ENCODE assay signal across 10 cellular contexts in the genomic region with DNA sequence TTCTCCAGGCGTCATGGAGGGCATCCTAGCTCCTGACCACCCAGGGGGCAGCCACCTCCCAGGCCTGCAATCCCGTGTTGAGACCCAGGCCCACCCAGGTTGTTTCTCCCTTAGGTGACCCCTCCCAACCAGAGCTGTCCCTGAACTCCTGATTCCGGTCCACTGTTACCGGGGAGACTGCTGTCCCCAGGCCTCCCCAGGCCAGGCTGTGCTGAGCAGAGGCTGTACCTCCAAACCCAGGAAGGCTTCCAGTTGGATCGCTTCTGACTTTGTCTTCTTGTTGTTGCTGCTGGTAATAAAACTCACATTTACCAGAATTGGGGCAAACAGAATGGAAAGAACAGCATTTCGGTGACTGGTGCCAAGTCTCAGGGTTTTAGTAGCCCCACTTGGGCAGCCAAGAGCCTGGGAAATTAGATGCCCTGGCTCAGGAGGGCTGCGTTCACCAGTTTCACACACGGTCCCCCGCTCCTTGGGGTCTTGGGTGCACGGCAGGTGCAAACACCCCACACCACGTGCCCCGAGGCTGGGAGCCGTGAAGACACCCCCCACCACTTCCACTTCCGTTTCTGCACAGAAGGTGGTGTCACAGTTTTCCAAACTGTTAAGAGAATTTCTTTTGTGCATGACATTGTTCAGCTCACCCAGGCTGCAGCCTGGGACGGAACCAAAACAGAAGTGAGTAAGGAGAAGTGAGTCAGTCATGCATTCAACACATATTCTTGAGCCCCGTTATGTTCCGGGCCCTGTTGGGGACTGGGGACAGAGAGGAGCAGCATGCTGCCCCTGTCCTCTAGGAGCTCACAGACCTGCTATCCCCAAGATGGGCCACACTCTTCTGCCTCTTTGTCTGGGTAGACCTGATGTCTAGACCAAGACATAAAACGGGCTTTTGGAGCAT. TPM values are rescaled to one million over a fixed set of nuclear protein-coding genes. Genes with fewer than 3 reads are reported as not detected.
DNase-seq lines count a peak whose midpoint lies in the region; ATAC-seq and TF ChIP-seq lines count a peak whose summit lies in the region.
"Had no signal": no experiment of that assay in that cellular context is flagged by ENCODE, and none has a peak within 500 bp of the region (broad histone marks: within the 10 kb centered on the region; RNA-seq: fewer than 3 reads in every experiment).

No MANE protein-coding gene starts in this region.

- no peaks in the 10 kb centered on the region for H3K9me3 Mint-ChIP-seq in activated CD8-positive, alpha-beta memory T cell treated with anti-CD3 and anti-CD28 coated beads, Interleukin-2, amount 10 ng/mL, durations not matched to agents 7 days and 5 days (ENCODE audit: low read depth)
- H3K9me3 Mint-ChIP-seq in natural killer cell treated with Interleukin-12 subunit alpha and Interleukin-12 subunit beta and Interleukin-15 and Interleukin-18, amount 100 ng/mL, for 72 hours, result no peaks in the 10 kb centered on the region
- no peaks in the 10 kb centered on the region for H3K9me3 Mint-ChIP-seq in osteocyte (ENCODE audit: unreplicated experiment)
- H3K9me3 Mint-ChIP-seq: activated T-cell treated with anti-CD3 and anti-CD28 coated beads, Interleukin-2, amount 50 U/mL, for 72 hours had no signal

- H3K27me3 Mint-ChIP-seq in activated CD8-positive, alpha-beta memory T cell treated with anti-CD3 and anti-CD28 coated beads, Interleukin-2, amount 10 ng/mL, durations not matched to agents 7 days and 5 days, result peaks cover 46% of the 10 kb centered on the region
- peaks cover 55 to 66% of the 10 kb centered on the region in 2 donors for H3K27me3 Mint-ChIP-seq in natural killer cell treated with Interleukin-12 subunit alpha and Interleukin-12 subunit beta and Interleukin-15 and Interleukin-18, amount 100 ng/mL, for 72 hours
- peaks cover 12% of the 10 kb centered on the region for H3K27me3 Mint-ChIP-seq in osteocyte (ENCODE audit: unreplicated experiment)

- peak overlapping the region; percentile 17 for H3K27ac Mint-ChIP-seq in activated CD8-positive, alpha-beta memory T cell treated with anti-CD3 and anti-CD28 coated beads, Interleukin-2, amount 10 ng/mL, durations not matched to agents 7 days and 5 days
- peak overlapping the region; percentile 35 to 42 for H3K27ac Mint-ChIP-seq in natural killer cell treated with Interleukin-12 subunit alpha and Interleukin-12 subunit beta and Interleukin-15 and Interleukin-18, amount 100 ng/mL, for 72 hours
- no peak overlapping the region for H3K27ac Mint-ChIP-seq in osteocyte (ENCODE audit: unreplicated experiment)
- H3K27ac Mint-ChIP-seq: activated T-cell treated with anti-CD3 and anti-CD28 coated beads, Interleukin-2, amount 50 U/mL, for 72 hours had no signal

- no peak for TF ChIP-seq CTCF in osteocyte (IDR thresholded peaks at IDR 0.05)

- CTCF ChIA-PET in activated CD8-positive, alpha-beta memory T cell treated with anti-CD3 and anti-CD28 coated beads, Interleukin-2, amount 10 ng/mL, durations not matched to agents 7 days and 5 days (lab: Charles Lee), result interaction anchor here (1.0 to 22.6 kb wide), 10 partner anchors 8 to 159 kb away, joined by 3 to 309 read pairs (median 5); no protein-coding TSS in a partner anchor

- no peak for DNase-seq in activated CD8-positive, alpha-beta memory T cell treated with anti-CD3 and anti-CD28 coated beads, Interleukin-2, amount 10 ng/mL, durations not matched to agents 7 days and 5 days
- DNase-seq in natural killer cell treated with Interleukin-12 subunit alpha and Interleukin-12 subunit beta and Interleukin-15 and Interleukin-18, amount 100 ng/mL, for 72 hours (ENCODE audit: low spot score), result peak; percentile 50
- no peak for DNase-seq in osteocyte (ENCODE audit: extremely low spot score, unreplicated experiment)
- DNase-seq in stimulated activated CD4-positive, alpha-beta T cell treated with anti-CD3 and anti-CD28 coated beads, Interleukin-4, amount 100 ng/mL, for 1 hour, result no peak
- DNase-seq: activated T-cell treated with anti-CD3 and anti-CD28 coated beads, Interleukin-2, amount 50 U/mL, for 72 hours; NCI-H2029 had no signal

- H3K36me3 Mint-ChIP-seq in activated CD8-positive, alpha-beta memory T cell treated with anti-CD3 and anti-CD28 coated beads, Interleukin-2, amount 10 ng/mL, durations not matched to agents 7 days and 5 days, result no peaks in the 10 kb centered on the region
- no peaks in the 10 kb centered on the region for H3K36me3 Mint-ChIP-seq in natural killer cell treated with Interleukin-12 subunit alpha and Interleukin-12 subunit beta and Interleukin-15 and Interleukin-18, amount 100 ng/mL, for 72 hours
- no peaks in the 10 kb centered on the region for H3K36me3 Mint-ChIP-seq in osteocyte (ENCODE audit: unreplicated experiment)

- H3K4me1 Mint-ChIP-seq in activated CD8-positive, alpha-beta memory T cell treated with anti-CD3 and anti-CD28 coated beads, Interleukin-2, amount 10 ng/mL, durations not matched to agents 7 days and 5 days, result peaks cover 46% of the 10 kb centered on the region
- H3K4me1 Mint-ChIP-seq in natural killer cell treated with Interleukin-12 subunit alpha and Interleukin-12 subunit beta and Interleukin-15 and Interleukin-18, amount 100 ng/mL, for 72 hours (ENCODE audit: low read depth in 2 of 2), result peaks cover 6 to 9% of the 10 kb centered on the region in 2 donors
- peaks cover 7% of the 10 kb centered on the region for H3K4me1 Mint-ChIP-seq in osteocyte (ENCODE audit: unreplicated experiment)

- ATAC-seq in GM18502 (IDR thresholded peaks at IDR 0.05; ENCODE audit: poor library complexity, unreplicated experiment) (peak; percentile 48), HG02623 (IDR thresholded peaks at IDR 0.05; ENCODE audit: unreplicated experiment) (peak; percentile 51), HG02973 (IDR thresholded peaks at IDR 0.05; ENCODE audit: unreplicated experiment) (no peak), HG03159 (IDR thresholded peaks at IDR 0.05; ENCODE audit: unreplicated experiment) (no peak)
- peak; percentile 49 for ATAC-seq in activated CD8-positive, alpha-beta memory T cell treated with anti-CD3 and anti-CD28 coated beads, Interleukin-2, amount 10 ng/mL, durations not matched to agents 7 days and 5 days
- ATAC-seq in natural killer cell treated with Interleukin-12 subunit alpha and Interleukin-12 subunit beta and Interleukin-15 and Interleukin-18, amount 100 ng/mL, for 72 hours, result no peak

- H3K4me3 Mint-ChIP-seq in activated CD8-positive, alpha-beta memory T cell treated with anti-CD3 and anti-CD28 coated beads, Interleukin-2, amount 10 ng/mL, durations not matched to agents 7 days and 5 days, result no peak overlapping the region
- no peak overlapping the region for H3K4me3 Mint-ChIP-seq in natural killer cell treated with Interleukin-12 subunit alpha and Interleukin-12 subunit beta and Interleukin-15 and Interleukin-18, amount 100 ng/mL, for 72 hours
- no peak overlapping the region for H3K4me3 Mint-ChIP-seq in osteocyte (ENCODE audit: unreplicated experiment)
- H3K4me3 Mint-ChIP-seq: activated T-cell treated with anti-CD3 and anti-CD28 coated beads, Interleukin-2, amount 50 U/mL, for 72 hours had no signal

RNA-seq across cellular contexts. Expression of a gene that starts 29.4 kb away (rescaled TPM):
- 100 to 1,000 TPM in 1 of 2 experiments, 10 to 100 TPM in 1; 65.1 to 115 TPM for total RNA-seq in activated CD8-positive, alpha-beta memory T cell treated with anti-CD3 and anti-CD28 coated beads, Interleukin-2, amount 10 ng/mL, durations not matched to agents 7 days and 5 days
- 10 to 100 TPM in 1 of 2 donors, 1 to 10 TPM in 1; 2.7 to 21.7 TPM for total RNA-seq in natural killer cell treated with Interleukin-12 subunit alpha and Interleukin-12 subunit beta and Interleukin-15 and Interleukin-18, amount 100 ng/mL, for 72 hours
- total RNA-seq in osteocyte, result 503 and 526 TPM in 2 replicates

RNA-seq across cellular contexts. Expression of a gene that starts 30.9 kb away (rescaled TPM):
- 10 to 100 TPM; 42.1 to 58.8 TPM for total RNA-seq in activated CD8-positive, alpha-beta memory T cell treated with anti-CD3 and anti-CD28 coated beads, Interleukin-2, amount 10 ng/mL, durations not matched to agents 7 days and 5 days
- total RNA-seq in natural killer cell treated with Interleukin-12 subunit alpha and Interleukin-12 subunit beta and Interleukin-15 and Interleukin-18, amount 100 ng/mL, for 72 hours, result 1 to 10 TPM in 1 of 2 donors, under 1 TPM in 1; 0.26 to 5.5 TPM
- total RNA-seq in osteocyte, result not detected in 2 replicates

Comparison
In these comparisons a context has a peak if more than half of its experiments do, and no peak if none do; other contexts are left out.
1. ATAC-seq: peak in GM18502 (single experiment), HG02623 (single experiment) and activated CD8-positive, alpha-beta memory T cell treated with anti-CD3 and anti-CD28 coated beads, Interleukin-2, amount 10 ng/mL, durations not matched to agents 7 days and 5 days (single experiment); none in natural killer cell treated with Interleukin-12 subunit alpha and Interleukin-12 subunit beta and Interleukin-15 and Interleukin-18, amount 100 ng/mL, for 72 hours (0 of 2), HG02973 (single experiment) and HG03159 (single experiment).
2. RNA of a gene that starts 30.9 kb away (total RNA-seq): 42.1 to 58.8 TPM in activated CD8-positive, alpha-beta memory T cell treated with anti-CD3 and anti-CD28 coated beads, Interleukin-2, amount 10 ng/mL, durations not matched to agents 7 days and 5 days; 0.26 to 5.5 TPM in natural killer cell treated with Interleukin-12 subunit alpha and Interleukin-12 subunit beta and Interleukin-15 and Interleukin-18, amount 100 ng/mL, for 72 hours and not detected in osteocyte; every median in the first group is over 4 times any median in the second.